24 cellular contexts compared by ENCODE assay signal in the genomic region with DNA sequence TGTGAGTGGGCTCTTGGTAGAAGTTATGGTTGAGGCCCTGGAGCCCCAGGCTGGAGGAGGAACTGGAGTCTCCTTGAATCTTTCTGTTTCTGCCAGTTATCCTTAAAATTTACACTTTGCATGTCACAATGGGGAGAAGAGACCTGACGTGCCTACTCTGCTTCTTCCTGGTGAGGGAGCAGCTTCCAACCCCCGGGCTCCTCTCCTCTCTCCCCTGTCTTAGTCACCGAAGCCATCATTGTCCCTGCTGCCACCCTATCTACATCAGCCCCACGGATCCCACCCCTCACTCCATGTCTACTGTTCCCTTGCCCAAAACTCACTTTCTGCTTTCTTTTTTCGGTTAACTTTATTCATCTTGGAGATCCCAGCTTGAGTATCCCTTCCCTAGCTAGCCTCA.
"Had no signal": no experiment of that assay in that cellular context is flagged by ENCODE, and none has a peak within 500 bp of the region (broad histone marks: within the 10 kb centered on the region; RNA-seq: fewer than 3 reads in every experiment).

No MANE protein-coding gene starts in this region.

- DNase-seq: dermis blood vessel endothelial cell; effector memory CD4-positive, alpha-beta T cell; kidney; mesenchymal stem cell; mucosa of descending colon; naive B cell; pancreas; right lobe of liver; small intestine; stimulated activated CD4-positive, alpha-beta T cell treated with anti-CD3 and anti-CD28 coated beads, Interleukin-15, amount 100 ng/mL, for 24 hours; stimulated activated CD4-positive, alpha-beta T cell treated with anti-CD3 and anti-CD28 coated beads, Interleukin-4, amount 100 ng/mL, for 1 hour; stimulated activated CD8-positive, alpha-beta memory T cell treated with anti-CD3 and anti-CD28 coated beads, Interleukin-4, amount 100 ng/mL, for 48 hours; stimulated activated naive CD4-positive, alpha-beta T cell treated with Interleukin-2 at 50 U/mL for 16 hours; stomach; thyroid gland; trophoblast cell had no signal

- H3K27me3 ChIP-seq: hepatocyte, neutrophil, pancreas, right lobe of liver, stomach, thyroid gland, vagina had no signal

- H3K4me1 Mint-ChIP-seq: mesothelial cell of epicardium, neural crest cell had no signal

- H3K27ac Mint-ChIP-seq: mesothelial cell of epicardium had no signal

- H2AFZ ChIP-seq: hepatocyte had no signal

- H3K27me3 Mint-ChIP-seq: naive B cell; natural killer cell treated with Interleukin-12 subunit alpha and Interleukin-12 subunit beta and Interleukin-15 and Interleukin-18, amount 100 ng/mL, for 72 hours had no signal

- H3K79me2 ChIP-seq: hepatocyte had no signal

- H3K9me3 Mint-ChIP-seq: mesothelial cell of epicardium; naive B cell; natural killer cell treated with Interleukin-12 subunit alpha and Interleukin-12 subunit beta and Interleukin-15 and Interleukin-18, amount 100 ng/mL, for 72 hours; neural crest cell had no signal

- H3K4me3 ChIP-seq: coronary artery, hepatocyte, lung, mucosa of descending colon, pancreas, right lobe of liver, stomach, thyroid gland, vagina had no signal

- H3K9me3 ChIP-seq: mucosa of descending colon, neutrophil, pancreas, right lobe of liver, stomach, thyroid gland, vagina had no signal

- H3K27ac ChIP-seq: coronary artery, hepatocyte, neutrophil, pancreas, right lobe of liver, stomach, thyroid gland, vagina had no signal

- H3K4me2 ChIP-seq: hepatocyte had no signal

- H3K4me1 ChIP-seq: pancreas, right lobe of liver, stomach, thyroid gland, vagina had no signal

- H3K4me3 Mint-ChIP-seq: mesothelial cell of epicardium; natural killer cell treated with Interleukin-12 subunit alpha and Interleukin-12 subunit beta and Interleukin-15 and Interleukin-18, amount 100 ng/mL, for 72 hours; neural crest cell had no signal
